Comparison of ENCODE assay signal across 14 cellular contexts in the genomic region with DNA sequence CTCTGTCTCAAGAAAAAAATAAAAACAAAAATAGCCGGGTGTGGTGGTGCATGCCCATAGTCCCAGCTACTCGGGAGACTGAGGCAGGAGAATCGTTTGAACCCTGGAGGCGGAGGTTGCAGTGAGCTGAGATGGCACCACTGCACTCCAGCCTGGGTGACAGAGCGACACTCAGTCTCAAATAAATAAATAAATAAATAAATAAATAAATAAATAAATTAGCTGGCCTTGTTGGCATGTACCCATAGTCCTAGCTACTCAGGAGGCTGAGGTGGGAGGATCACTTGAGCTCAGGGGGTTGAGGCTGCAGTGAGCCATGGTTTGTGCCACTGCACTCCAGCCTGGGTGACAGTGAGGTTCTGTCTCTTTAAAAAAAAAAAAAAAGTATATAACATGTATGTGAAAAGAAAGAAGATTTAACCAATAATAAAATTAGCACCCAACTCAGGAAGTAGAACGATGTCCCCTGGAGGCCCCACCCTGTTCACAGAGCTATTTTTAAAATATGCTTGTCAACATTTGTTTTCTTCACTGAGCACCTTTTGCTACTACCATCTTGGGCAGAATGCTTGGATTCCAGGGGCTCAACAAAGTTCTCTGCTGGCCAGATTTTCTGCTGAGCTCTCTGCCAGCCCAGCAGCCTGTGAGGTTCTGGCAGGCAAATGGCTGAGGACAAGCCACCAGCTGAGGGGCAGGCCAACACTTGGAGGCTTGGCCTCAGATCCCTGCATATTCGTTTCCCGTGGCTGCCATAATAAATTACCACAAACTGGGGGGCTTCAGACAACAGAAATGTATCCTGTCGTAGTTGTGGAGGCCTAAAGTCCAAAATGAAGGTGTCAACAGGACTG. TPM values are rescaled to one million over a fixed set of nuclear protein-coding genes. Genes with fewer than 3 reads are reported as not detected.
A peak's percentile ranks its signal among the peaks of the same experiment; 100 is the strongest.
DNase-seq lines count a peak whose midpoint lies in the region; ATAC-seq and TF ChIP-seq lines count a peak whose summit lies in the region.
"Had no signal": no experiment of that assay in that cellular context is flagged by ENCODE, and none has a peak within 500 bp of the region (broad histone marks: within the 10 kb centered on the region; RNA-seq: fewer than 3 reads in every experiment).

No MANE protein-coding gene starts in this region.

- no peaks in the 10 kb centered on the region for H3K27me3 ChIP-seq in ascending aorta

- peak; percentile 39 for DNase-seq in Ammon's horn (ENCODE audit: low spot score)
- peak; percentile 47 for DNase-seq in GM13977 (ENCODE audit: low spot score)
- no peak for DNase-seq in ascending aorta (ENCODE audit: low spot score in 2 of 2)
- DNase-seq in midbrain (lab: John Stamatoyannopoulos, UW), result peak; percentile 24
- DNase-seq in GF-D8 (lab: John Stamatoyannopoulos, UW), result no peak
- no peak for DNase-seq in NCI-H526 (lab: John Stamatoyannopoulos, UW)
- DNase-seq: activated CD8-positive, alpha-beta memory T cell treated with anti-CD3 and anti-CD28 coated beads, Interleukin-2, amount 50 U/mL, for 48 hours; NCI-H1417 treated with DMSO at 0.1 percent for 48 hours; NCI-H774; SIG-M5; stimulated activated CD4-positive, alpha-beta T cell treated with anti-CD3 and anti-CD28 coated beads, Interleukin-4, amount 100 ng/mL, for 24 hours; stimulated activated naive CD8-positive, alpha-beta T cell treated with anti-CD3 and anti-CD28 coated beads, Interleukin-15, Interleukin-2, amounts not matched to agents 100 U/mL and 50 U/mL, for 24 hours had no signal

- no peaks in the 10 kb centered on the region for H3K9me3 ChIP-seq in ascending aorta

- no peak for TF ChIP-seq CTCF in GM13977 (IDR thresholded peaks at IDR 0.05; ENCODE audit: extremely low read depth, insufficient read depth, missing control alignments)
- TF ChIP-seq CTCF in ascending aorta (IDR thresholded peaks at IDR 0.05), result no peak

- in situ Hi-C loops in GM13977 (cut with MboI; ENCODE audit: low pct_unique_long_range_greater_than_20kb, low sequenced_read_pairs, unreplicated experiment), result no loop called here

- no peaks in the 10 kb centered on the region for H3K36me3 ChIP-seq in ascending aorta

- ATAC-seq in HG02885 (IDR thresholded peaks at IDR 0.05; ENCODE audit: poor library complexity, unreplicated experiment) (no peak), HG02840 (IDR thresholded peaks at IDR 0.05; ENCODE audit: low FRiP score, unreplicated experiment) (no peak)
- ATAC-seq: stimulated activated naive CD8-positive, alpha-beta T cell treated with anti-CD3 and anti-CD28 coated beads, Interleukin-15, Interleukin-2, amounts not matched to agents 100 U/mL and 50 U/mL, for 24 hours had no signal

- peak overlapping the region; percentile 56 to 59 for H3K27ac ChIP-seq in ascending aorta

- no peak overlapping the region for H3K4me3 ChIP-seq in ascending aorta

- intact Hi-C loops in ascending aorta (cut with DNase I), result no loop called here

- H3K4me1 ChIP-seq in ascending aorta, result peaks cover 0 to 22% of the 10 kb centered on the region in 2 donors

RNA-seq across cellular contexts. Expression of gene SLC25A42, which starts 5.1 kb away (rescaled TPM):
- total RNA-seq in ascending aorta, result 8.9 TPM

RNA-seq across cellular contexts. Expression of gene ARMC6, which starts 35.5 kb away (rescaled TPM):
- total RNA-seq in ascending aorta, result 34.7 TPM

RNA-seq across cellular contexts. Expression of gene SUGP2, which starts 35.6 kb away (rescaled TPM):
- total RNA-seq in ascending aorta, result 23.6 TPM

Comparison
In these comparisons a context has a peak if more than half of its experiments do, and no peak if none do; other contexts are left out.
1. DNase-seq: peak in Ammon's horn (single experiment), GM13977 (single experiment) and midbrain (single experiment); none in ascending aorta (0 of 2), GF-D8 (single experiment) and NCI-H526 (0 of 2).